Comparison of ENCODE assay signal across 15 cellular contexts in the genomic region with DNA sequence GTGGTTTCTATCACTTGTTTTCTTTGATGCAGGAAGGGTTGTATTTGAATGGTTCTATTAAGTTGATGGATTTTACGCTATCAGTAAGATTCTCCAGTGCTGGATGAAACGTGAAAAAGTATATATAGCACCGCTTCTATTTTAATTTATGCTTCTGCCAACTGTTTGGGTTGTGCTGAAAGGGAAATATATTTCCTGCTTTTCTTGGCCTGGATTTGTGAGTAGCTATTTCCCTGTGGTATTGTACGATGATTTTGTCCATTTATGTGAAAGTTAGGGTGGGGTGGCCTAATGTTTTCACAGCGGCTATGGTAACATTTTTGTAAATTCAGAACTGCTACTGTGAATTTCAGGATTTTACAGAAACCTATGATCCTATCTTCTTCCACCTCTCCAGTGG. TPM values are rescaled to one million over a fixed set of nuclear protein-coding genes. Genes with fewer than 3 reads are reported as not detected.
DNase-seq lines count a peak whose midpoint lies in the region; ATAC-seq and TF ChIP-seq lines count a peak whose summit lies in the region.
"Had no signal": no experiment of that assay in that cellular context is flagged by ENCODE, and none has a peak within 500 bp of the region (broad histone marks: within the 10 kb centered on the region; RNA-seq: fewer than 3 reads in every experiment).

No MANE protein-coding gene starts in this region.

- H3K4me3 ChIP-seq in vagina = peak overlapping the region in 1 of 2 donors; percentile 0
- H3K4me3 ChIP-seq: cardiac muscle cell, GM23248 had no signal

- TF ChIP-seq POLR2A in vagina (IDR thresholded peaks at IDR 0.05) = no peak

- H3K9me3 ChIP-seq in vagina = no peaks in the 10 kb centered on the region

- H3K27me3 ChIP-seq in vagina = no peaks in the 10 kb centered on the region
- H3K27me3 ChIP-seq: cardiac muscle cell had no signal

- H3K27me3 Mint-ChIP-seq in naive B cell = no peaks in the 10 kb centered on the region

- H3K27ac ChIP-seq in vagina = peak overlapping the region; percentile 33
- H3K27ac ChIP-seq: cardiac muscle cell, GM23248 had no signal

- peaks cover 0 to 16% of the 10 kb centered on the region in 2 donors for H3K36me3 ChIP-seq in vagina

- H3K27ac Mint-ChIP-seq in naive B cell = peak overlapping the region in 5 of 6 donors; percentile 94 to 99 (median 96)

- peaks cover 41 to 47% (median 43%) of the 10 kb centered on the region in 3 donors for H3K4me1 Mint-ChIP-seq in naive B cell

- no peaks in the 10 kb centered on the region for H3K9me3 Mint-ChIP-seq in naive B cell

- ATAC-seq in Right ventricle myocardium inferior = peak; percentile 9
- no peak for ATAC-seq in naive B cell (ENCODE audit: low read depth in 2 of 2)
- ATAC-seq in HG03439 (IDR thresholded peaks at IDR 0.05; ENCODE audit: unreplicated experiment) = no peak

- peaks cover 12% of the 10 kb centered on the region in 2 donors for H3K36me3 Mint-ChIP-seq in naive B cell

- no peak for TF ChIP-seq CTCF in vagina (IDR thresholded peaks at IDR 0.05)

- no peak for DNase-seq in Right ventricle myocardium inferior (ENCODE audit: missing footprints)
- no peak for DNase-seq in cardiac septum (ENCODE audit: low spot score)
- peak; percentile 59 for DNase-seq in dermis blood vessel endothelial cell
- no peak for DNase-seq in naive B cell
- DNase-seq in vagina (ENCODE audit: extremely low spot score in 2 of 2) = no peak
- DNase-seq in SIG-M5 (lab: John Stamatoyannopoulos, UW) = no peak
- no peak for DNase-seq in NCI-H187 treated with DMSO at 0.1 percent for 48 hours (lab: John Stamatoyannopoulos, UW)
- DNase-seq: foreskin melanocyte, GM23248, mammary epithelial cell, NCI-H2081 treated with DMSO at 0.1 percent for 48 hours, small intestine had no signal

- intact Hi-C loops in Right ventricle myocardium inferior (cut with DNase I) = no loop called here
- intact Hi-C loops in cardiac septum (cut with DNase I) = no loop called here
- intact Hi-C loops in vagina (cut with DNase I) = no loop called here

- peak overlapping the region; percentile 87 to 98 (median 95) for H3K4me3 Mint-ChIP-seq in naive B cell

- peaks cover 5% of the 10 kb centered on the region for H3K4me1 ChIP-seq in vagina

RNA-seq across cellular contexts. Expression of a gene that starts 0.3 kb away (rescaled TPM):
- total RNA-seq in Right ventricle myocardium inferior = 9.5 TPM
- 2.6 TPM for total RNA-seq in cardiac septum
- under 0.01 and 0.09 TPM in 2 replicates for total RNA-seq in dermis blood vessel endothelial cell
- 100 to 1,000 TPM; 349 to 661 (median 403) TPM for polyA plus RNA-seq in naive B cell (ENCODE audit: low read depth in 6 of 6)
- 46.2 TPM for total RNA-seq in vagina
- total RNA-seq: GM23248 had no signal

RNA-seq across cellular contexts. Expression of a gene that starts 24.8 kb away (rescaled TPM):
- total RNA-seq in Right ventricle myocardium inferior (691 TPM), cardiac septum (565 TPM), dermis blood vessel endothelial cell (325 and 449 TPM in 2 replicates), vagina (142 TPM)
- polyA plus RNA-seq in naive B cell (ENCODE audit: low read depth in 6 of 6) = 100 to 1,000 TPM; 356 to 441 (median 405) TPM

RNA-seq across cellular contexts. Expression of a gene that starts 25.1 kb away (rescaled TPM):
- total RNA-seq in Right ventricle myocardium inferior (27.5 TPM), cardiac septum (29.6 TPM), dermis blood vessel endothelial cell (52.2 and 65.2 TPM in 2 replicates), vagina (50.8 TPM)
- 10 to 100 TPM; 46.4 to 61.2 (median 54.8) TPM for polyA plus RNA-seq in naive B cell (ENCODE audit: low read depth in 6 of 6)

RNA-seq across cellular contexts. Expression of a gene that starts 29.3 kb away (rescaled TPM):
- 3.8 TPM for total RNA-seq in Right ventricle myocardium inferior
- 0.51 TPM for total RNA-seq in cardiac septum
- not detected in 2 replicates for total RNA-seq in dermis blood vessel endothelial cell
- polyA plus RNA-seq in naive B cell (ENCODE audit: low read depth in 6 of 6) = under 1 TPM in 2 of 6 donors, not detected in 4; 0.23 to 0.39 TPM
- total RNA-seq in vagina = 5.2 TPM
- total RNA-seq: cardiac muscle cell, GM23248, mammary epithelial cell had no signal
- polyA plus RNA-seq: BJ, cardiac muscle cell, GM23248, mammary epithelial cell had no signal

RNA-seq across cellular contexts. Expression of a gene that starts 29.3 kb away (rescaled TPM):
- total RNA-seq in Right ventricle myocardium inferior (1.7 TPM), cardiac septum (0.32 TPM), dermis blood vessel endothelial cell (not detected in 2 replicates), vagina (2.9 TPM)
- under 1 TPM in 1 of 6 donors, not detected in 5; 0.40 TPM for polyA plus RNA-seq in naive B cell (ENCODE audit: low read depth in 6 of 6)
- total RNA-seq: cardiac muscle cell, GM23248, mammary epithelial cell had no signal
- polyA plus RNA-seq: BJ, cardiac muscle cell, GM23248, mammary epithelial cell had no signal
